Comparison of ENCODE assay signal across 32 cellular contexts in the genomic region with DNA sequence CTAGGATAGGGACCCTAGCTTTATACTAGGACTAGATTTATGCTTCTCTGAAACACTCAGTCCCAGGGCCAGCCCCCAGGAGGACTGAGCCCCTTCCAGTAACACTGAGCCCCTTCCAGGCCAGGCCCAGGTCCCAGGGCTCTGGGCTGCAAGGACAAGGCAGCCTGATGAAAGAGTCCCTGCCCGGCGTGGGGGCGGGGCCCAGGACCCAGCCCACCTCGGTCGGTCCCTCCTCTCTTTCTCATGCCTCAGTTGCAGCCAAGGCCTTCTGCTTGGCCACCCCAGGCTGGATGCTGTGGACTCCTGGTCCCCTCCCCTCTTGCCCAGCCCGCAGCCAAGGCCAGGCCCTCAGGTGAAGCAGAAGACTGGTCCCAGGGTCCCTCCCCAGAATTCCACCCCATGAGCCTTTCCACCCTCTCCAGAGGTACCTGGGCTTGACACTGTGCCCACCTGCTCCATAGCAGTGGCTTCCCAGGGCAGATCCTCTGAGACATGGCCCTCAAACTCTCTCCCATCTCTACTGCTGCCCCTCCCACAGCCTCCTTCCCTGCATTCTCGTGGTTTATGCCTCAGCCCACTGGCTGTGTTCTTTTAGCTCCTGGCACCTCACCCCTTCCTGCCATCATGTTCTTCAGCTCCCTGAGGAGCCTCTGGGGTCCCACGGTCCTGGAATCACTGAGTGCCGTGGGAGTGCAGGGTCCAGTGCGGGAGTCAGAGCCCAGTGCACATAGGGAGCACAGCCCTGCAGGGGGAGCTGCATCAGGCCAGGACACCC.
DNase-seq lines count a peak whose midpoint lies in the region; ATAC-seq and TF ChIP-seq lines count a peak whose summit lies in the region.
"Had no signal": no experiment of that assay in that cellular context is flagged by ENCODE, and none has a peak within 500 bp of the region (broad histone marks: within the 10 kb centered on the region; RNA-seq: fewer than 3 reads in every experiment).

No MANE protein-coding gene starts in this region.

- ATAC-seq in stimulated activated effector memory CD8-positive, alpha-beta T cell treated with anti-CD3 and anti-CD28 coated beads, Interleukin-12 subunit alpha, Interleukin-12 subunit beta, amount 100 ng/mL, for 72 hours, result no peak
- ATAC-seq: activated T-helper 17 cell treated with anti-CD3 and anti-CD28 coated beads, Interleukin-2, amount 50 U/mL, for 72 hours; CD8-positive, alpha-beta T cell; foreskin keratinocyte; left lung; naive thymus-derived CD4-positive, alpha-beta T cell had no signal

- no peak overlapping the region for H3K27ac ChIP-seq in WERI-Rb-1
- H3K27ac ChIP-seq: 22Rv1, ascending aorta, foreskin keratinocyte, left lung, parathyroid adenoma, stomach, tibial artery had no signal

- TF ChIP-seq CTCF in WERI-Rb-1 (IDR thresholded peaks at IDR 0.05; ENCODE audit: low read depth, low read length), result peak; percentile 42; the same call in 1 of the 2 replicates

- peaks cover 18% of the 10 kb centered on the region for H3K27me3 Mint-ChIP-seq in T-helper 1 cell treated with Interleukin-12 subunit alpha and Interleukin-12 subunit beta and Interleukin-4 antibody, amounts not matched to agents 30 μg/mL and 1 μg/mL, for 36 hours (ENCODE audit: low read depth)
- H3K27me3 Mint-ChIP-seq: activated naive CD8-positive, alpha-beta T cell had no signal

- H3K4me1 Mint-ChIP-seq in T-helper 1 cell treated with Interleukin-12 subunit alpha and Interleukin-12 subunit beta and Interleukin-4 antibody, amounts not matched to agents 30 μg/mL and 1 μg/mL, for 36 hours (ENCODE audit: low read depth), result peaks cover 13% of the 10 kb centered on the region
- H3K4me1 Mint-ChIP-seq in stimulated activated effector memory CD8-positive, alpha-beta T cell treated with anti-CD3 and anti-CD28 coated beads, Interleukin-12 subunit alpha, Interleukin-12 subunit beta, amount 100 ng/mL, for 72 hours, result peaks cover 11% of the 10 kb centered on the region
- H3K4me1 Mint-ChIP-seq: activated B cell treated with CpG ODN at 0.5 μM for 24 hours had no signal

- no peaks in the 10 kb centered on the region for H3K9me3 Mint-ChIP-seq in T-helper 1 cell treated with Interleukin-12 subunit alpha and Interleukin-12 subunit beta and Interleukin-4 antibody, amounts not matched to agents 30 μg/mL and 1 μg/mL, for 36 hours
- H3K9me3 Mint-ChIP-seq in stimulated activated effector memory CD8-positive, alpha-beta T cell treated with anti-CD3 and anti-CD28 coated beads, Interleukin-12 subunit alpha, Interleukin-12 subunit beta, amount 100 ng/mL, for 72 hours, result no peaks in the 10 kb centered on the region
- H3K9me3 Mint-ChIP-seq: activated B cell treated with CpG ODN at 0.5 μM for 24 hours; activated T-helper 17 cell treated with anti-CD3 and anti-CD28 coated beads, Interleukin-2, amount 50 U/mL, for 72 hours; CD8-positive, alpha-beta T cell; naive thymus-derived CD4-positive, alpha-beta T cell had no signal

- H3K4me3 ChIP-seq in WERI-Rb-1 (ENCODE audit: low read depth, low read length), result no peak overlapping the region
- H3K4me3 ChIP-seq: ascending aorta, left lung, MG63, stomach, tibial artery had no signal

- H3K27me3 ChIP-seq in WERI-Rb-1 (ENCODE audit: insufficient read depth, low read depth, severe bottlenecking), result no peaks in the 10 kb centered on the region
- H3K27me3 ChIP-seq: ascending aorta, foreskin keratinocyte, MG63 had no signal

- no peaks in the 10 kb centered on the region for H3K36me3 ChIP-seq in WERI-Rb-1
- H3K36me3 ChIP-seq: ascending aorta, left lung, MG63, stomach, tibial artery had no signal

- peak overlapping the region; percentile 63 for H3K27ac Mint-ChIP-seq in T-helper 1 cell treated with Interleukin-12 subunit alpha and Interleukin-12 subunit beta and Interleukin-4 antibody, amounts not matched to agents 30 μg/mL and 1 μg/mL, for 36 hours
- peak overlapping the region; percentile 61 for H3K27ac Mint-ChIP-seq in stimulated activated effector memory CD8-positive, alpha-beta T cell treated with anti-CD3 and anti-CD28 coated beads, Interleukin-12 subunit alpha, Interleukin-12 subunit beta, amount 100 ng/mL, for 72 hours
- H3K27ac Mint-ChIP-seq: activated B cell treated with CpG ODN at 0.5 μM for 24 hours; activated naive CD8-positive, alpha-beta T cell; activated T-helper 17 cell treated with anti-CD3 and anti-CD28 coated beads, Interleukin-2, amount 50 U/mL, for 72 hours; CD8-positive, alpha-beta T cell had no signal

- DNase-seq in T-helper 1 cell (no peak), WERI-Rb-1 (no peak), iPS-NIHi11 (ENCODE audit: low spot score) (peak; percentile 22), D341Med (ENCODE audit: low spot score) (no peak), DMS114 treated with DMSO at 0.1 percent for 48 hours (lab: John Stamatoyannopoulos, UW; ENCODE audit: unreplicated experiment) (no peak), cortex of kidney (lab: John Stamatoyannopoulos, UW) (no peak)
- DNase-seq in stimulated activated effector memory CD8-positive, alpha-beta T cell treated with anti-CD3 and anti-CD28 coated beads, Interleukin-12 subunit alpha, Interleukin-12 subunit beta, amount 100 ng/mL, for 72 hours (ENCODE audit: low spot score in 2 of 2), result peak in 1 of 2 donors; percentile 43
- DNase-seq: activated B cell treated with CpG ODN at 0.5 μM for 24 hours; activated CD4-positive, alpha-beta T cell treated with anti-CD3 and anti-CD28 coated beads, Interleukin-2, amount 50 U/mL, for 4 hours; activated CD8-positive, alpha-beta memory T cell treated with anti-CD3 and anti-CD28 coated beads, Interleukin-2, amount 50 U/mL, for 4 hours; AML-193; CD8-positive, alpha-beta T cell; DMS153; effector memory CD4-positive, alpha-beta T cell; foreskin keratinocyte; left lung; mesendoderm; MG63; naive thymus-derived CD4-positive, alpha-beta T cell; NCI-H1417 treated with DMSO at 0.1 percent for 48 hours; NCI-H2107; NCI-H446 treated with DMSO at 0.1 percent for 48 hours; OCI-M1; stomach; T-helper 9 cell; tibial artery had no signal

- H3K4me3 Mint-ChIP-seq in T-helper 1 cell treated with Interleukin-12 subunit alpha and Interleukin-12 subunit beta and Interleukin-4 antibody, amounts not matched to agents 30 μg/mL and 1 μg/mL, for 36 hours, result no peak overlapping the region
- no peak overlapping the region for H3K4me3 Mint-ChIP-seq in stimulated activated effector memory CD8-positive, alpha-beta T cell treated with anti-CD3 and anti-CD28 coated beads, Interleukin-12 subunit alpha, Interleukin-12 subunit beta, amount 100 ng/mL, for 72 hours
- H3K4me3 Mint-ChIP-seq: activated B cell treated with CpG ODN at 0.5 μM for 24 hours; activated naive CD8-positive, alpha-beta T cell; activated T-helper 17 cell treated with anti-CD3 and anti-CD28 coated beads, Interleukin-2, amount 50 U/mL, for 72 hours; CD8-positive, alpha-beta T cell; naive thymus-derived CD4-positive, alpha-beta T cell had no signal

- peaks cover 8% of the 10 kb centered on the region for H3K9me3 ChIP-seq in WERI-Rb-1 (ENCODE audit: severe bottlenecking)
- H3K9me3 ChIP-seq: ascending aorta, left lung, MG63, stomach, tibial artery had no signal

- no peaks in the 10 kb centered on the region for H3K36me3 Mint-ChIP-seq in T-helper 1 cell treated with Interleukin-12 subunit alpha and Interleukin-12 subunit beta and Interleukin-4 antibody, amounts not matched to agents 30 μg/mL and 1 μg/mL, for 36 hours (ENCODE audit: low read depth)
- H3K36me3 Mint-ChIP-seq in stimulated activated effector memory CD8-positive, alpha-beta T cell treated with anti-CD3 and anti-CD28 coated beads, Interleukin-12 subunit alpha, Interleukin-12 subunit beta, amount 100 ng/mL, for 72 hours, result no peaks in the 10 kb centered on the region
- H3K36me3 Mint-ChIP-seq: activated naive CD8-positive, alpha-beta T cell; CD8-positive, alpha-beta T cell had no signal
